In genomic region chr17:65312718-65313382, GRCh38 we compare ENCODE assay signal across 23 cellular contexts.
"Had no signal": no experiment of that assay in that cellular context is flagged by ENCODE, and none has a peak within 500 bp of the region (broad histone marks: within the 10 kb centered on the region; RNA-seq: fewer than 3 reads in every experiment).

No MANE protein-coding gene starts in this region.

- H3K9me3 ChIP-seq: pancreas, thyroid gland had no signal

- FAIRE-seq: islet of Langerhans, pancreas had no signal

- H3K27ac ChIP-seq: dorsolateral prefrontal cortex, epithelial cell of prostate, pancreas, thyroid gland had no signal

- H3K36me3 ChIP-seq: pancreas, thyroid gland had no signal

- H3K9me3 Mint-ChIP-seq: activated CD4-positive, alpha-beta memory T cell treated with anti-CD3 and anti-CD28 coated beads, Interleukin-2, amount 10 ng/mL, durations not matched to agents 7 days and 5 days; activated naive CD8-positive, alpha-beta T cell treated with anti-CD3 and anti-CD28 coated beads for 36 hours; activated T-helper 17 cell treated with anti-CD3 and anti-CD28 coated beads, Interleukin-2, amount 50 U/mL, for 72 hours; T-cell had no signal

- H3K4me1 ChIP-seq: pancreas, thyroid gland had no signal

- DNase-seq: activated CD4-positive, alpha-beta memory T cell treated with anti-CD3 and anti-CD28 coated beads, Interleukin-2, amount 10 ng/mL, durations not matched to agents 7 days and 5 days; activated CD4-positive, alpha-beta T cell treated with anti-CD3 and anti-CD28 coated beads for 48 hours; activated CD4-positive, CD25-positive, alpha-beta regulatory T cell; activated CD8-positive, alpha-beta memory T cell treated with anti-CD3 and anti-CD28 coated beads, Interleukin-2, amount 10 ng/mL, durations not matched to agents 7 days and 5 days; activated naive CD4-positive, alpha-beta T cell; activated naive CD8-positive, alpha-beta T cell treated with anti-CD3 and anti-CD28 coated beads for 36 hours; activated T-cell treated with anti-CD3 and anti-CD28 coated beads, Interleukin-2, amount 50 U/mL, for 1 hour; amygdala; caudate nucleus; dorsolateral prefrontal cortex; foreskin melanocyte; glutamatergic neuron; hippocampal formation; pancreas; stimulated activated naive CD4-positive, alpha-beta T cell treated with Interleukin-2 at 50 U/mL for 16 hours; T-cell; thyroid gland had no signal

- H3K4me3 Mint-ChIP-seq: activated CD4-positive, alpha-beta memory T cell treated with anti-CD3 and anti-CD28 coated beads, Interleukin-2, amount 10 ng/mL, durations not matched to agents 7 days and 5 days; activated CD8-positive, alpha-beta memory T cell treated with anti-CD3 and anti-CD28 coated beads, Interleukin-2, amount 10 ng/mL, durations not matched to agents 7 days and 5 days; activated naive CD8-positive, alpha-beta T cell treated with anti-CD3 and anti-CD28 coated beads for 36 hours; activated T-helper 17 cell treated with anti-CD3 and anti-CD28 coated beads, Interleukin-2, amount 50 U/mL, for 72 hours; brain; T-cell had no signal

- ATAC-seq: activated CD8-positive, alpha-beta memory T cell treated with anti-CD3 and anti-CD28 coated beads, Interleukin-2, amount 10 ng/mL, durations not matched to agents 7 days and 5 days; activated T-helper 17 cell treated with anti-CD3 and anti-CD28 coated beads, Interleukin-2, amount 50 U/mL, for 72 hours; pancreas; sciatic nerve; T-cell had no signal

- H3K4me3 ChIP-seq: dorsolateral prefrontal cortex, lung, pancreas, thyroid gland had no signal

- H3K4me1 Mint-ChIP-seq: activated T-helper 17 cell treated with anti-CD3 and anti-CD28 coated beads, Interleukin-2, amount 50 U/mL, for 72 hours had no signal

- H3K27ac Mint-ChIP-seq: activated CD4-positive, alpha-beta memory T cell treated with anti-CD3 and anti-CD28 coated beads, Interleukin-2, amount 10 ng/mL, durations not matched to agents 7 days and 5 days; activated CD8-positive, alpha-beta memory T cell treated with anti-CD3 and anti-CD28 coated beads, Interleukin-2, amount 10 ng/mL, durations not matched to agents 7 days and 5 days; activated naive CD8-positive, alpha-beta T cell treated with anti-CD3 and anti-CD28 coated beads for 36 hours; activated T-helper 17 cell treated with anti-CD3 and anti-CD28 coated beads, Interleukin-2, amount 50 U/mL, for 72 hours; T-cell had no signal

- H3K27me3 ChIP-seq: dorsolateral prefrontal cortex, pancreas, thyroid gland had no signal

- H3K36me3 Mint-ChIP-seq: activated CD8-positive, alpha-beta memory T cell treated with anti-CD3 and anti-CD28 coated beads, Interleukin-2, amount 10 ng/mL, durations not matched to agents 7 days and 5 days; activated naive CD8-positive, alpha-beta T cell treated with anti-CD3 and anti-CD28 coated beads for 36 hours; brain; T-cell had no signal
